In genomic region chr16:4115209-4115940, GRCh38 we compare ENCODE assay signal across 8 cellular contexts. TPM values are rescaled to one million over a fixed set of nuclear protein-coding genes. Genes with fewer than 3 reads are reported as not detected.
DNase-seq lines count a peak whose midpoint lies in the region; TF ChIP-seq lines count a peak whose summit lies in the region.

No MANE protein-coding gene starts in this region.

- DNase-seq in DMS53 (lab: John Stamatoyannopoulos, UW) (peak; percentile 81), HEK293T (ENCODE audit: extremely low spot score) (peak; percentile 68), NCI-H2227 treated with DMSO at 0.1 percent for 48 hours (lab: John Stamatoyannopoulos, UW) (peak; percentile 11), activated T-cell treated with anti-CD3 and anti-CD28 coated beads for 24 hours (ENCODE audit: low read depth) (peak; percentile 25), myocyte (ENCODE audit: low read depth) (peak; percentile 76), NAMALWA (ENCODE audit: low spot score) (no peak)

- H3K4me3 ChIP-seq in esophagus (ENCODE audit: low read depth in 1 of 2, low read length in 2 of 2) (peak overlapping the region; percentile 57 to 78), subcutaneous abdominal adipose tissue (ENCODE audit: low read depth in 1 of 5, low read length in 5 of 5) (peak overlapping the region in 4 of 5 donors; percentile 59 to 69 (median 66))

- 6 to 7% methylated on average over 64 to 73 of the region's 73 CpGs for WGBS in esophagus, 2 donors

- H3K27me3 ChIP-seq in esophagus (ENCODE audit: control insufficient read depth in 1 of 2, insufficient read depth in 2 of 2, low read length in 2 of 2) (no peaks in the 10 kb centered on the region), subcutaneous abdominal adipose tissue (ENCODE audit: control insufficient read depth in 5 of 5, insufficient read depth in 4 of 5, low read length in 5 of 5) (no peaks in the 10 kb centered on the region)

- peaks cover 0 to 2% of the 10 kb centered on the region in 2 donors for H3K36me3 ChIP-seq in esophagus (ENCODE audit: control insufficient read depth in 2 of 2, insufficient read depth in 2 of 2, low read length in 1 of 2)
- H3K36me3 ChIP-seq in subcutaneous abdominal adipose tissue (ENCODE audit: control insufficient read depth in 5 of 5, insufficient read depth in 5 of 5, low read length in 5 of 5): no peaks in the 10 kb centered on the region

- H3K9me3 ChIP-seq in esophagus (ENCODE audit: control insufficient read depth in 2 of 2, insufficient read depth in 1 of 2, low read depth in 1 of 2, low read length in 1 of 2): no peaks in the 10 kb centered on the region
- no peaks in the 10 kb centered on the region for H3K9me3 ChIP-seq in subcutaneous abdominal adipose tissue (ENCODE audit: control insufficient read depth in 5 of 5, low read length in 5 of 5)

- CTCF ChIA-PET in HEK293T (lab: Yijun Ruan, JAX): no interaction called here

- POLR2A ChIA-PET in HEK293T (lab: Yijun Ruan, JAX): interaction anchor here (0.6 to 1.4 kb wide), 2 partner anchors 60 to 231 kb away, joined by 3 read pairs; no protein-coding TSS in a partner anchor

- H3K4me1 ChIP-seq in esophagus (ENCODE audit: control insufficient read depth in 2 of 2, insufficient read depth in 2 of 2, low read length in 1 of 2) (peaks cover 9 to 24% of the 10 kb centered on the region in 2 donors), subcutaneous abdominal adipose tissue (ENCODE audit: control insufficient read depth in 5 of 5, insufficient read depth in 5 of 5, low read length in 5 of 5) (peaks cover 0 to 59% (median 56%) of the 10 kb centered on the region in 5 donors)

- H3K27ac ChIP-seq in esophagus (ENCODE audit: low read depth in 2 of 2, low read length in 1 of 2) (peak overlapping the region; percentile 24 to 66), subcutaneous abdominal adipose tissue (ENCODE audit: low read depth, low read length) (no peak overlapping the region)

- H3K9ac ChIP-seq in subcutaneous abdominal adipose tissue (ENCODE audit: low read length in 5 of 5): peak overlapping the region in 3 of 5 donors; percentile 2 to 62 (median 43)

TF ChIP-seq in HEK293T, 16 proteins besides CTCF, POLR2A, EP300 and RAD21:
- TF ChIP-seq SP1 (IDR thresholded peaks at IDR 0.05) (no peak), NFRKB (IDR thresholded peaks at IDR 0.05) (no peak), ARNT (IDR thresholded peaks at IDR 0.05) (no peak), HDGF (IDR thresholded peaks at IDR 0.05; ENCODE audit: borderline replicate concordance) (no peak), FOXA1 (IDR thresholded peaks at IDR 0.05) (no peak), LEF1 (IDR thresholded peaks at IDR 0.05; ENCODE audit: borderline replicate concordance) (no peak), FOXK2 (IDR thresholded peaks at IDR 0.05) (no peak), TARDBP (IDR thresholded peaks at IDR 0.05) (no peak), CTBP1 (IDR thresholded peaks at IDR 0.05; ENCODE audit: borderline replicate concordance) (no peak), SUZ12 (IDR thresholded peaks at IDR 0.05) (no peak), PKNOX1 (IDR thresholded peaks at IDR 0.05) (no peak), L3MBTL2 (conservative IDR thresholded peaks at IDR 0.05) (no peak), BHLHE40 (IDR thresholded peaks at IDR 0.05; ENCODE audit: borderline replicate concordance) (no peak), FOXM1 (IDR thresholded peaks at IDR 0.05; ENCODE audit: borderline replicate concordance) (no peak), ZNF384 (IDR thresholded peaks at IDR 0.05) (no peak)
TF ChIP-seq in HEK293T: peak in this region for 0.

RNA-seq across cellular contexts. Expression of gene ADCY9, which starts 0.9 kb away (rescaled TPM):
- polyA plus RNA-seq in esophagus: 1 to 10 TPM; 3.8 to 4.5 TPM
- total RNA-seq in myocyte: 28.4 and 31.7 TPM in 2 replicates
- polyA plus RNA-seq in myocyte (2012): 15.3 TPM
